Comparison of ENCODE assay signal across 33 cellular contexts in the genomic region with DNA sequence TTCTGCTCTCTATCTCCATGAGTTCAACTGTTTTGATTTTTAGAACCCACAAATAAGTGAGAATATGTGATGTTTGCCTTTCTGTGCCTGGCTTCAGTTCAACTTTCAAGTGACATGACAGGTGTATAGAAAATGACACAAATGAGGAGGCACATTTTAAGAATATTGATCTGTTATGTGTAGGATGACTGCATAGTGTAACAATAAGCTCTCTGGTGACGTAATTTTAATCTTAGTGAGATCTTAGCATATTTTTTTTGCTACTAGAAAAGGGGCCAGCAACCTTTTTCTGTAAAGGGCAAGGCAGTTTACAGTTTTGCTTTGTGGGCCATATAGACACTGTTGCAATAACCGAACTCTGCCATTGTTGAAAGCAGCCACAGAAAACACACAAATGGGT.
"Had no signal": no experiment of that assay in that cellular context is flagged by ENCODE, and none has a peak within 500 bp of the region (broad histone marks: within the 10 kb centered on the region; RNA-seq: fewer than 3 reads in every experiment).

No MANE protein-coding gene starts in this region.

- DNase-seq: activated effector memory CD4-positive, alpha-beta T cell treated with anti-CD3 and anti-CD28 coated beads, Interleukin-2, amount 50 U/mL, for 16 hours; activated effector memory CD4-positive, alpha-beta T cell treated with Interleukin-2 at 50 U/mL for 16 hours; activated gamma-delta T cell; activated gamma-delta T cell treated with Interleukin-2 at 50 U/mL for 16 hours; activated naive CD4-positive, alpha-beta T cell; activated naive CD4-positive, alpha-beta T cell treated with anti-CD3 and anti-CD28 coated beads for 36 hours; activated naive CD4-positive, alpha-beta T cell treated with anti-CD3 and anti-CD28 coated beads, Interleukin-2, amount 10 ng/mL, durations not matched to agents 7 days and 5 days; activated naive CD4-positive, alpha-beta T cell treated with anti-CD3 and anti-CD28 coated beads, Interleukin-2, amount 50 U/mL, for 16 hours; activated naive CD4-positive, alpha-beta T cell treated with Interleukin-2 at 50 U/mL for 16 hours; activated naive CD8-positive, alpha-beta T cell treated with anti-CD3 and anti-CD28 coated beads for 36 hours; activated naive CD8-positive, alpha-beta T cell treated with anti-CD3 and anti-CD28 coated beads, Interleukin-2, amount 10 ng/mL, durations not matched to agents 7 days and 5 days; activated naive CD8-positive, alpha-beta T cell treated with anti-CD3 and anti-CD28 coated beads, Interleukin-2, amount 50 U/mL, for 24 hours; activated T-cell treated with anti-CD3 and anti-CD28 coated beads, Interleukin-2, amount 50 U/mL, for 4 hours; activated T-cell treated with anti-CD3 and anti-CD28 coated beads, Interleukin-2, amount 50 U/mL, for 48 hours; activated T-cell treated with anti-CD3 and anti-CD28 coated beads, Interleukin-2, amount 50 U/mL, for 72 hours; adrenal gland; amniotic stem cell; amygdala; anterior cingulate cortex; aorta; body of pancreas; brain microvascular endothelial cell; caudate nucleus; central memory CD4-positive, alpha-beta T cell; cerebellar nuclear complex had no signal

- FAIRE-seq: astrocyte, bronchial epithelial cell, colon had no signal

- H3K4me1 ChIP-seq: adrenal gland, ascending aorta, body of pancreas, breast epithelium had no signal

- H3K27ac ChIP-seq: adrenal gland, ascending aorta, body of pancreas, brain microvascular endothelial cell, breast epithelium, cardiac muscle cell had no signal

- H3K4me3 ChIP-seq: adrenal gland, ascending aorta, body of pancreas, breast epithelium, cardiac muscle cell had no signal

- H3K9me3 ChIP-seq: adrenal gland, body of pancreas had no signal

- H3K27me3 ChIP-seq: adrenal gland, ascending aorta, body of pancreas, brain microvascular endothelial cell, breast epithelium, cardiac muscle cell had no signal

- ATAC-seq: activated naive CD4-positive, alpha-beta T cell treated with anti-CD3 and anti-CD28 coated beads, Interleukin-2, amount 50 U/mL, for 72 hours; activated naive CD8-positive, alpha-beta T cell treated with anti-CD3 and anti-CD28 coated beads, Interleukin-2, amount 50 U/mL, for 24 hours; activated T-cell treated with anti-CD3 and anti-CD28 coated beads, Interleukin-2, amount 50 U/mL, for 4 hours; activated T-cell treated with anti-CD3 and anti-CD28 coated beads, Interleukin-2, amount 50 U/mL, for 72 hours; activated T-helper 17 cell treated with anti-CD3 and anti-CD28 coated beads, Interleukin-2, amount 50 U/mL, for 72 hours; body of pancreas had no signal

- H3K36me3 ChIP-seq: adrenal gland, ascending aorta, brain microvascular endothelial cell, breast epithelium, cardiac muscle cell had no signal
